In the genomic region with DNA sequence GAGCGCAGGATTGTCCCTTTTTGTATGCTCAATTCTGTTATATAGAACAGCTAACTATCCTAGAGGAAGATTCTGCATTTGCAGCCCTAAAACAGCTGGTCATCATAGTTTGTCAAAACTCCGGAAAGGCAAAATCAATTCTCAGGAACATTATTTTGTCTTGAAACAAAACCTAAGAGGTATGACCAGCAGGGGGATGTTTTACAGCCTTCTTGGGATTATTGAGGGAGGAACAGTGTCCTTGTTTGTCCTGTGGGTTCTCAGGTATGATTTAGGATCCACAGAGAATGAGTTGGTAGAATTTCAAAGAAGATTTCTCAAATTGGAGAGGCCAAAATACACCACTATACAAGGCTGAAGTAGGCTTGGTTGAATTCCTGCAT, we compare ENCODE assay signal across 1 cellular context.
TF ChIP-seq lines count a peak whose summit lies in the region.

No MANE protein-coding gene starts in this region.

TF ChIP-seq in WTC11, 78 proteins besides CTCF, POLR2A, EP300 and RAD21 (continued from another document):
- TF ChIP-seq FOXJ3 (CRISPR knock-in tag; IDR thresholded peaks at IDR 0.05; ENCODE audit: borderline replicate concordance) (no peak), NFATC4 (CRISPR knock-in tag; IDR thresholded peaks at IDR 0.05) (no peak), JAZF1 (CRISPR knock-in tag; IDR thresholded peaks at IDR 0.05) (no peak), RORB (CRISPR knock-in tag; IDR thresholded peaks at IDR 0.05) (no peak), ZNF396 (CRISPR knock-in tag; IDR thresholded peaks at IDR 0.05; ENCODE audit: borderline replicate concordance) (no peak), ELF4 (CRISPR knock-in tag; IDR thresholded peaks at IDR 0.05; ENCODE audit: low read depth) (no peak), ZNF671 (CRISPR knock-in tag; IDR thresholded peaks at IDR 0.05) (no peak)
- TF ChIP-seq, protein P1, sequence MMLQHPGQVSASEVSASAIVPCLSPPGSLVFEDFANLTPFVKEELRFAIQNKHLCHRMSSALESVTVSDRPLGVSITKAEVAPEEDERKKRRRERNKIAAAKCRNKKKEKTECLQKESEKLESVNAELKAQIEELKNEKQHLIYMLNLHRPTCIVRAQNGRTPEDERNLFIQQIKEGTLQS (CRISPR knock-in tag; conservative IDR thresholded peaks at IDR 0.05): no peak
- TF ChIP-seq, protein P2, sequence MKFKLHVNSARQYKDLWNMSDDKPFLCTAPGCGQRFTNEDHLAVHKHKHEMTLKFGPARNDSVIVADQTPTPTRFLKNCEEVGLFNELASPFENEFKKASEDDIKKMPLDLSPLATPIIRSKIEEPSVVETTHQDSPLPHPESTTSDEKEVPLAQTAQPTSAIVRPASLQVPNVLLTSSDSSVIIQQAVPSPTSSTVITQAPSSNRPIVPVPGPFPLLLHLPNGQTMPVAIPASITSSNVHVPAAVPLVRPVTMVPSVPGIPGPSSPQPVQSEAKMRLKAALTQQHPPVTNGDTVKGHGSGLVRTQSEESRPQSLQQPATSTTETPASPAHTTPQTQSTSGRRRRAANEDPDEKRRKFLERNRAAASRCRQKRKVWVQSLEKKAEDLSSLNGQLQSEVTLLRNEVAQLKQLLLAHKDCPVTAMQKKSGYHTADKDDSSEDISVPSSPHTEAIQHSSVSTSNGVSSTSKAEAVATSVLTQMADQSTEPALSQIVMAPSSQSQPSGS (CRISPR knock-in tag; IDR thresholded peaks at IDR 0.05; ENCODE audit: borderline replicate concordance, low read depth): no peak
- TF ChIP-seq, protein P3, sequence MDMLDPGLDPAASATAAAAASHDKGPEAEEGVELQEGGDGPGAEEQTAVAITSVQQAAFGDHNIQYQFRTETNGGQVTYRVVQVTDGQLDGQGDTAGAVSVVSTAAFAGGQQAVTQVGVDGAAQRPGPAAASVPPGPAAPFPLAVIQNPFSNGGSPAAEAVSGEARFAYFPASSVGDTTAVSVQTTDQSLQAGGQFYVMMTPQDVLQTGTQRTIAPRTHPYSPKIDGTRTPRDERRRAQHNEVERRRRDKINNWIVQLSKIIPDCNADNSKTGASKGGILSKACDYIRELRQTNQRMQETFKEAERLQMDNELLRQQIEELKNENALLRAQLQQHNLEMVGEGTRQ (CRISPR knock-in tag; IDR thresholded peaks at IDR 0.05): no peak
- TF ChIP-seq, protein P4, sequence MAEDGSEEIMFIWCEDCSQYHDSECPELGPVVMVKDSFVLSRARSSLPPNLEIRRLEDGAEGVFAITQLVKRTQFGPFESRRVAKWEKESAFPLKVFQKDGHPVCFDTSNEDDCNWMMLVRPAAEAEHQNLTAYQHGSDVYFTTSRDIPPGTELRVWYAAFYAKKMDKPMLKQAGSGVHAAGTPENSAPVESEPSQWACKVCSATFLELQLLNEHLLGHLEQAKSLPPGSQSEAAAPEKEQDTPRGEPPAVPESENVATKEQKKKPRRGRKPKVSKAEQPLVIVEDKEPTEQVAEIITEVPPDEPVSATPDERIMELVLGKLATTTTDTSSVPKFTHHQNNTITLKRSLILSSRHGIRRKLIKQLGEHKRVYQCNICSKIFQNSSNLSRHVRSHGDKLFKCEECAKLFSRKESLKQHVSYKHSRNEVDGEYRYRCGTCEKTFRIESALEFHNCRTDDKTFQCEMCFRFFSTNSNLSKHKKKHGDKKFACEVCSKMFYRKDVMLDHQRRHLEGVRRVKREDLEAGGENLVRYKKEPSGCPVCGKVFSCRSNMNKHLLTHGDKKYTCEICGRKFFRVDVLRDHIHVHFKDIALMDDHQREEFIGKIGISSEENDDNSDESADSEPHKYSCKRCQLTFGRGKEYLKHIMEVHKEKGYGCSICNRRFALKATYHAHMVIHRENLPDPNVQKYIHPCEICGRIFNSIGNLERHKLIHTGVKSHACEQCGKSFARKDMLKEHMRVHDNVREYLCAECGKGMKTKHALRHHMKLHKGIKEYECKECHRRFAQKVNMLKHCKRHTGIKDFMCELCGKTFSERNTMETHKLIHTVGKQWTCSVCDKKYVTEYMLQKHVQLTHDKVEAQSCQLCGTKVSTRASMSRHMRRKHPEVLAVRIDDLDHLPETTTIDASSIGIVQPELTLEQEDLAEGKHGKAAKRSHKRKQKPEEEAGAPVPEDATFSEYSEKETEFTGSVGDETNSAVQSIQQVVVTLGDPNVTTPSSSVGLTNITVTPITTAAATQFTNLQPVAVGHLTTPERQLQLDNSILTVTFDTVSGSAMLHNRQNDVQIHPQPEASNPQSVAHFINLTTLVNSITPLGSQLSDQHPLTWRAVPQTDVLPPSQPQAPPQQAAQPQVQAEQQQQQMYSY (CRISPR knock-in tag; IDR thresholded peaks at IDR 0.05): no peak
